Comparison of ENCODE assay signal across 23 cellular contexts in the genomic region with DNA sequence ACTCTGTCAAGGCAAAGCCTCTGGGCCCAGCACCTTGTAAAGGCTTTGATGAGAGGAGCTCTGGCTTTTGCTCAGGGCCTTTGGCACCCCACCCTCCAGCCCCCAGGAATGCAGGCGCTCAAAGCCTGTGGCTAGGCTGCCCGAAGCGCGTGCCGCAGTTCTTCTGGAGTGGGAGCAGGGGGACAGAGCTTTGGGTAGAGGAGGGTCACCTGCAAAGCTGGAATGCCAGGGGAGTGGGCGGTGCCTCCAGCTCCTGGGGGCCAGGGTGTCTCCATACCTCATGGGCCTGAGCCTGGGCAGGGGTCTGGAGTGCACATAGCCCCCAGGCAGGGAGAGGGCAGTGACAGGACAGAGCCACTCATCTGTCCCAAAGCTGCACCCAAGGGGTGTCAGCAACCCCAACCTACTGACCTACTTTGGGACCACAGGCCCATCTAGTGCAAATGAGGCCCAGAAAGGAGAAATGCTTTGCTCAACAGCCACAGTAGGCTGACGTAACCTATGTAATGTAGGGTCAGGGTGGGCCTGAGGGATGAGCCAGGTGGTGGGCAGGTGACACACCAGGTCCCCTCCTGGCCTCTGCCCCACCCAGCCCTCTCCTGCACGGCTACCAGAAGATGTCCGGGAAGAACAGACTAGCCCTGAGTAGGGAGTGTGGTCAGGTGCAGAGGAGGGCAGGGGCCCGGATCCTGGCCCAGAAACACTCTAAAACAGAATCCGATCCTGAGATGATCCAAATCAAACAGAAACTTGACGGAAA. TPM values are rescaled to one million over a fixed set of nuclear protein-coding genes. Genes with fewer than 3 reads are reported as not detected.
A peak's percentile ranks its signal among the peaks of the same experiment; 100 is the strongest.
DNase-seq lines count a peak whose midpoint lies in the region; ATAC-seq, FAIRE-seq and TF ChIP-seq lines count a peak whose summit lies in the region.
"Had no signal": no experiment of that assay in that cellular context is flagged by ENCODE, and none has a peak within 500 bp of the region (broad histone marks: within the 10 kb centered on the region; RNA-seq: fewer than 3 reads in every experiment).

No MANE protein-coding gene starts in this region.

- no peak for TF ChIP-seq POLR2A in H1 (IDR thresholded peaks at IDR 0.05; ENCODE audit: control extremely low read depth in 1 of 2, low read depth in 2 of 2, low read length in 2 of 2)
- TF ChIP-seq POLR2A in sigmoid colon (IDR thresholded peaks at IDR 0.05) = no peak

- no peaks in the 10 kb centered on the region for H3F3A ChIP-seq in PC-3 (ENCODE audit: low read length, unreplicated experiment)

- H3K4me3 ChIP-seq in PC-3 (ENCODE audit: low read length) = no peak overlapping the region
- H3K4me3 ChIP-seq in H1 (ENCODE audit: extremely low read depth in 1 of 4, insufficient read depth in 2 of 4, low read depth in 3 of 4, low read length in 4 of 4) = no peak overlapping the region
- H3K4me3 ChIP-seq in sigmoid colon = no peak overlapping the region
- H3K4me3 ChIP-seq in brain microvascular endothelial cell (ENCODE audit: low read depth, low read length) = no peak overlapping the region
- H3K4me3 ChIP-seq: A549, GM23248 had no signal

- no peak overlapping the region for H3K9ac ChIP-seq in PC-3 (ENCODE audit: low read length)
- no peak overlapping the region for H3K9ac ChIP-seq in H1 (replicated peaks in 1 of 4; ENCODE audit: extremely low read depth in 1 of 4, low read depth in 3 of 4, low read length in 3 of 4)
- H3K9ac ChIP-seq: GM23248, KMS-11 had no signal

- no peak overlapping the region for H4K5ac ChIP-seq in H1 (ENCODE audit: insufficient read length, low read depth, low read length)

- no peaks in the 10 kb centered on the region for H3K79me2 ChIP-seq in PC-3 (ENCODE audit: low read length)
- peaks cover 0 to 18% of the 10 kb centered on the region in 2 experiments; a peak in 1 of 4 replicates for H3K79me2 ChIP-seq in H1 (ENCODE audit: control insufficient read depth in 1 of 2, insufficient read depth in 2 of 2, low read length in 2 of 2)

- no peak overlapping the region for H4K91ac ChIP-seq in H1 (replicated peaks; ENCODE audit: insufficient read length, low read length)

- H2AFZ ChIP-seq in PC-3 (ENCODE audit: low read length) = no peak overlapping the region
- no peak overlapping the region for H2AFZ ChIP-seq in H1 (ENCODE audit: low read length)
- H2AFZ ChIP-seq: GM23248 had no signal

- H3K9me2 ChIP-seq in PC-3 (replicated peaks; ENCODE audit: low read length) = no peaks in the 10 kb centered on the region

- no peak overlapping the region for H2AK5ac ChIP-seq in H1 (ENCODE audit: low read depth, low read length)

- no peaks in the 10 kb centered on the region for H3K27me3 Mint-ChIP-seq in activated CD4-positive, alpha-beta memory T cell treated with anti-CD3 and anti-CD28 coated beads, Interleukin-2, amount 10 ng/mL, durations not matched to agents 7 days and 5 days
- H3K27me3 Mint-ChIP-seq in activated CD4-positive, alpha-beta memory T cell treated with anti-CD3 and anti-CD28 coated beads for 36 hours = no peaks in the 10 kb centered on the region
- no peaks in the 10 kb centered on the region for H3K27me3 Mint-ChIP-seq in natural killer cell treated with Interleukin-12 subunit alpha and Interleukin-12 subunit beta and Interleukin-15 and Interleukin-18, amount 100 ng/mL, for 72 hours
- H3K27me3 Mint-ChIP-seq: activated naive CD8-positive, alpha-beta T cell; CD4-positive, alpha-beta memory T cell; stimulated activated naive CD8-positive, alpha-beta T cell treated with anti-CD3 and anti-CD28 coated beads, Interleukin-15, Interleukin-2, amounts not matched to agents 100 ng/mL and 50 ng/mL, for 24 hours had no signal

- H3K4me2 ChIP-seq in PC-3 (ENCODE audit: low read length) = no peak overlapping the region
- no peak overlapping the region for H3K4me2 ChIP-seq in H1 (ENCODE audit: insufficient read depth in 1 of 2, low read depth in 2 of 2, low read length in 2 of 2)
- H3K4me2 ChIP-seq: A549, KMS-11 had no signal

- intact Hi-C loops in activated CD4-positive, alpha-beta memory T cell treated with anti-CD3 and anti-CD28 coated beads for 36 hours (cut with micrococcal nuclease) = no loop called here
- intact Hi-C loops in PC-3 (cut with micrococcal nuclease) (no loop called here), sigmoid colon (cut with DNase I) (loop anchor here (10.0 kb wide), 1 partner anchor 663 kb away; a partner anchor contains a TSS)

- H3K4ac ChIP-seq in H1 (replicated peaks; ENCODE audit: insufficient read length, low read depth, low read length) = no peak overlapping the region

- H3K4me1 ChIP-seq in PC-3 (ENCODE audit: insufficient read depth, low read length) (no peaks in the 10 kb centered on the region), H1 (replicated peaks in 1 of 4; ENCODE audit: control insufficient read depth in 3 of 4, insufficient read depth in 4 of 4, low read length in 3 of 4) (peaks cover 2 to 39% (median 20%) of the 10 kb centered on the region in 4 experiments), sigmoid colon (peaks cover 0 to 41% (median 37%) of the 10 kb centered on the region in 4 donors)

- no peak for TF ChIP-seq RAD21 in H1 (IDR thresholded peaks at IDR 0.05 in 1 of 2, conservative IDR thresholded peaks at IDR 0.05 in 1 of 2; ENCODE audit: low read depth in 2 of 2, low read length in 2 of 2)

- H2BK5ac ChIP-seq in H1 (ENCODE audit: low read depth, low read length) = peak overlapping the region; percentile 69; the same call in 1 of the 2 replicates

- 81% methylated on average over 12 of the region's 12 CpGs; no CpG with 5 or more reads in 1 of the 2 experiments for WGBS in H1 (ENCODE audit: extremely low coverage in 1 of 2, insufficient coverage in 1 of 2, insufficient read length in 1 of 2, insufficient replicate concordance in 2 of 2, low coverage in 1 of 2, low lambda C conversion rate in 2 of 2, missing lambda C conversion rate in 1 of 2), 2 experiments
- 82 to 90% methylated on average over 12 of the region's 12 CpGs for WGBS in sigmoid colon, 2 donors

- H4K8ac ChIP-seq in H1 (ENCODE audit: extremely low read depth, insufficient read depth, low read length) = peak overlapping the region; percentile 46; the same call in 1 of the 2 replicates

- no peak overlapping the region for H3K56ac ChIP-seq in H1 (replicated peaks; ENCODE audit: insufficient read length, low read depth, low read length)

- H2BK15ac ChIP-seq in H1 (ENCODE audit: low read length) = no peak overlapping the region

- no peak overlapping the region; the same call in 1 of the 2 replicates for H3K18ac ChIP-seq in H1 (ENCODE audit: extremely low read depth, low read length)

- no peaks in the 10 kb centered on the region for H3K23me2 ChIP-seq in H1 (ENCODE audit: low read depth, low read length)

- CTCF ChIA-PET in activated CD4-positive, alpha-beta memory T cell treated with anti-CD3 and anti-CD28 coated beads, Interleukin-2, amount 10 ng/mL, durations not matched to agents 7 days and 5 days (lab: Charles Lee) = no interaction called here
- CTCF ChIA-PET in activated CD4-positive, alpha-beta memory T cell treated with anti-CD3 and anti-CD28 coated beads for 36 hours (lab: Charles Lee) = no interaction called here
- CTCF ChIA-PET in PC-3 (lab: Charles Lee) = no interaction called here
- CTCF ChIA-PET in H1 (lab: Charles Lee; ENCODE audit: partially characterized antibody) = interaction anchor here (0.7 to 4.3 kb wide), 2 partner anchors 12 to 272 kb away, joined by 4 to 36 read pairs; no protein-coding TSS in a partner anchor

- H3K36me3 Mint-ChIP-seq in activated CD4-positive, alpha-beta memory T cell treated with anti-CD3 and anti-CD28 coated beads, Interleukin-2, amount 10 ng/mL, durations not matched to agents 7 days and 5 days (ENCODE audit: low read depth) = no peaks in the 10 kb centered on the region
- H3K36me3 Mint-ChIP-seq in activated CD4-positive, alpha-beta memory T cell treated with anti-CD3 and anti-CD28 coated beads for 36 hours = no peaks in the 10 kb centered on the region
- H3K36me3 Mint-ChIP-seq in natural killer cell treated with Interleukin-12 subunit alpha and Interleukin-12 subunit beta and Interleukin-15 and Interleukin-18, amount 100 ng/mL, for 72 hours = no peaks in the 10 kb centered on the region
- H3K36me3 Mint-ChIP-seq: activated naive CD8-positive, alpha-beta T cell; CD4-positive, alpha-beta memory T cell had no signal

- H3K14ac ChIP-seq in H1 (ENCODE audit: insufficient read length) = no peak overlapping the region

- no peak for ATAC-seq in PC-3
- ATAC-seq in natural killer cell treated with Interleukin-12 subunit alpha and Interleukin-12 subunit beta and Interleukin-15 and Interleukin-18, amount 100 ng/mL, for 72 hours = no peak
- ATAC-seq: A549; activated CD4-positive, CD25-positive, alpha-beta regulatory T cell treated with anti-CD3 and anti-CD28 coated beads, Interleukin-2, amount 50 U/mL, for 24 hours had no signal

- POLR2A ChIA-PET in activated CD4-positive, alpha-beta memory T cell treated with anti-CD3 and anti-CD28 coated beads, Interleukin-2, amount 10 ng/mL, durations not matched to agents 7 days and 5 days (lab: Charles Lee) = interaction anchor here (0.6 to 1.0 kb wide), 2 partner anchors 22 to 182 kb away, joined by 3 to 4 read pairs; a partner anchor contains a TSS
- POLR2A ChIA-PET in activated CD4-positive, alpha-beta memory T cell treated with anti-CD3 and anti-CD28 coated beads for 36 hours (lab: Charles Lee) = no interaction called here
- POLR2A ChIA-PET in PC-3 (lab: Charles Lee; ENCODE audit: unreplicated experiment) = no interaction called here
- POLR2A ChIA-PET in H1 (lab: Charles Lee; ENCODE audit: partially characterized antibody) = interaction anchor here (0.6 to 3.1 kb wide), 3 partner anchors 12 to 46 kb away, joined by 3 to 20 read pairs (median 4); a partner anchor contains a TSS

- TF ChIP-seq CTCF in PC-3 (conservative IDR thresholded peaks at IDR 0.05; ENCODE audit: low read depth, low read length) = no peak
- no peak for TF ChIP-seq CTCF in H1 (IDR thresholded peaks at IDR 0.05; ENCODE audit: control extremely low read depth in 1 of 3, insufficient read depth in 1 of 3, low read depth in 1 of 3, low read length in 3 of 3)
- TF ChIP-seq CTCF in sigmoid colon (IDR thresholded peaks at IDR 0.05) = no peak
- no peak for TF ChIP-seq CTCF in brain microvascular endothelial cell (IDR thresholded peaks at IDR 0.05; ENCODE audit: low read depth, low read length, missing control alignments)

- H3K36me3 ChIP-seq in PC-3 (ENCODE audit: low read depth, low read length) = no peaks in the 10 kb centered on the region
- H3K36me3 ChIP-seq in H1 (ENCODE audit: control insufficient read depth in 2 of 4, insufficient read depth in 4 of 4, low read length in 3 of 4) = no peaks in the 10 kb centered on the region; a peak in 1 of 8 replicates
- no peaks in the 10 kb centered on the region for H3K36me3 ChIP-seq in sigmoid colon
- H3K36me3 ChIP-seq in brain microvascular endothelial cell (replicated peaks) = no peaks in the 10 kb centered on the region

- H4K20me1 ChIP-seq in PC-3 (ENCODE audit: low read length) (no peaks in the 10 kb centered on the region), H1 (replicated peaks in 1 of 2; ENCODE audit: control insufficient read depth in 1 of 2, insufficient read depth in 2 of 2, low read length in 2 of 2) (peaks cover 10 to 30% of the 10 kb centered on the region in 2 experiments)

- H3K9me3 ChIP-seq in PC-3 (ENCODE audit: low read length) (no peaks in the 10 kb centered on the region), H1 (ENCODE audit: insufficient read depth in 2 of 2, low read depth in 1 of 2, low read length in 1 of 2) (no peaks in the 10 kb centered on the region), sigmoid colon (no peaks in the 10 kb centered on the region)
- H3K9me3 ChIP-seq: A549 had no signal

- H3K27ac Mint-ChIP-seq in activated CD4-positive, alpha-beta memory T cell treated with anti-CD3 and anti-CD28 coated beads, Interleukin-2, amount 10 ng/mL, durations not matched to agents 7 days and 5 days = peak overlapping the region; percentile 62
- no peak overlapping the region for H3K27ac Mint-ChIP-seq in activated CD4-positive, alpha-beta memory T cell treated with anti-CD3 and anti-CD28 coated beads for 36 hours
- H3K27ac Mint-ChIP-seq in natural killer cell treated with Interleukin-12 subunit alpha and Interleukin-12 subunit beta and Interleukin-15 and Interleukin-18, amount 100 ng/mL, for 72 hours = no peak overlapping the region
- H3K27ac Mint-ChIP-seq: activated naive CD8-positive, alpha-beta T cell; stimulated activated naive CD8-positive, alpha-beta T cell treated with anti-CD3 and anti-CD28 coated beads, Interleukin-15, Interleukin-2, amounts not matched to agents 100 ng/mL and 50 ng/mL, for 24 hours had no signal

- H3K79me1 ChIP-seq in H1 (ENCODE audit: low read depth, low read length) = peaks cover 5% of the 10 kb centered on the region; the same call in 1 of the 2 replicates

- H2BK120ac ChIP-seq in H1 (replicated peaks; ENCODE audit: low read depth, low read length) = no peak overlapping the region

- TSS peak; percentile 18 for BruUV-seq in PC-3 (replicated peaks; lab: Mats Ljungman, UMichigan)

- TF ChIP-seq EP300 in H1 (IDR thresholded peaks at IDR 0.05; ENCODE audit: borderline replicate concordance in 1 of 2, low read depth in 2 of 2, low read length in 2 of 2) (no peak), sigmoid colon (IDR thresholded peaks at IDR 0.05) (no peak)

- H2BK20ac ChIP-seq in H1 (ENCODE audit: low read length) = no peak overlapping the region

- H3K27me3 ChIP-seq in PC-3 (ENCODE audit: low read length) = no peaks in the 10 kb centered on the region
- no peaks in the 10 kb centered on the region for H3K27me3 ChIP-seq in H1 (replicated peaks in 1 of 4; ENCODE audit: control insufficient read depth in 3 of 4, extremely low read depth in 1 of 4, insufficient read depth in 3 of 4, low read length in 3 of 4)
- H3K27me3 ChIP-seq in sigmoid colon = no peaks in the 10 kb centered on the region
- no peaks in the 10 kb centered on the region for H3K27me3 ChIP-seq in brain microvascular endothelial cell (replicated peaks)

- in situ Hi-C loops in brain microvascular endothelial cell (cut with HindIII; ENCODE audit: low pct_ligation_motif_present, low sequenced_read_pairs) = no loop called here

- peaks cover 46% of the 10 kb centered on the region for H3K4me1 Mint-ChIP-seq in activated CD4-positive, alpha-beta memory T cell treated with anti-CD3 and anti-CD28 coated beads, Interleukin-2, amount 10 ng/mL, durations not matched to agents 7 days and 5 days
- H3K4me1 Mint-ChIP-seq in activated CD4-positive, alpha-beta memory T cell treated with anti-CD3 and anti-CD28 coated beads for 36 hours (ENCODE audit: low read depth) = peaks cover 23% of the 10 kb centered on the region
- peaks cover 5 to 7% of the 10 kb centered on the region in 2 donors for H3K4me1 Mint-ChIP-seq in natural killer cell treated with Interleukin-12 subunit alpha and Interleukin-12 subunit beta and Interleukin-15 and Interleukin-18, amount 100 ng/mL, for 72 hours (ENCODE audit: low read depth in 2 of 2)

- H3K9me3 Mint-ChIP-seq in activated CD4-positive, alpha-beta memory T cell treated with anti-CD3 and anti-CD28 coated beads, Interleukin-2, amount 10 ng/mL, durations not matched to agents 7 days and 5 days = no peaks in the 10 kb centered on the region
- H3K9me3 Mint-ChIP-seq in activated CD4-positive, alpha-beta memory T cell treated with anti-CD3 and anti-CD28 coated beads for 36 hours = no peaks in the 10 kb centered on the region
- no peaks in the 10 kb centered on the region for H3K9me3 Mint-ChIP-seq in natural killer cell treated with Interleukin-12 subunit alpha and Interleukin-12 subunit beta and Interleukin-15 and Interleukin-18, amount 100 ng/mL, for 72 hours
- H3K9me3 Mint-ChIP-seq: CD4-positive, alpha-beta memory T cell; nephron; stimulated activated naive CD8-positive, alpha-beta T cell treated with anti-CD3 and anti-CD28 coated beads, Interleukin-15, Interleukin-2, amounts not matched to agents 100 ng/mL and 50 ng/mL, for 24 hours had no signal

- no peak overlapping the region for H2BK12ac ChIP-seq in H1 (ENCODE audit: low read depth, low read length)

- no peak for FAIRE-seq in H1 (lab: Jason Lieb, UNC)
- FAIRE-seq: A549, GM18507, urothelium cell line had no signal

- H3K23ac ChIP-seq in H1 (ENCODE audit: insufficient read length) = no peak overlapping the region

- H3K27ac ChIP-seq in PC-3 (ENCODE audit: low read length) (no peak overlapping the region), H1 (ENCODE audit: low read depth, low read length) (no peak overlapping the region), sigmoid colon (no peak overlapping the region), brain microvascular endothelial cell (no peak overlapping the region)
- H3K27ac ChIP-seq: A549, GM23248, KMS-11 had no signal

- DNase-seq in activated CD4-positive, alpha-beta memory T cell treated with anti-CD3 and anti-CD28 coated beads, Interleukin-2, amount 10 ng/mL, durations not matched to agents 7 days and 5 days = no peak
- no peak for DNase-seq in activated CD4-positive, alpha-beta memory T cell treated with anti-CD3 and anti-CD28 coated beads for 36 hours
- DNase-seq in PC-3 (no peak), H1 (ENCODE audit: low read depth in 1 of 2, low spot score in 2 of 2) (no peak), sigmoid colon (peak; percentile 53), brain microvascular endothelial cell (no peak), NCI-H187 treated with DMSO at 0.1 percent for 48 hours (lab: John Stamatoyannopoulos, UW) (no peak)
- no peak for DNase-seq in natural killer cell treated with Interleukin-12 subunit alpha and Interleukin-12 subunit beta and Interleukin-15 and Interleukin-18, amount 100 ng/mL, for 72 hours (ENCODE audit: low spot score)
- DNase-seq: CD4-positive, alpha-beta memory T cell; DND-41; GM23248; mesenchymal stem cell; NCI-H1436; NK-92 treated with Interleukin-12 subunit alpha and Interleukin-12 subunit beta, amount 100 ng/mL, for 24 hours; retina had no signal

- no peak overlapping the region for H3K4me3 Mint-ChIP-seq in activated CD4-positive, alpha-beta memory T cell treated with anti-CD3 and anti-CD28 coated beads, Interleukin-2, amount 10 ng/mL, durations not matched to agents 7 days and 5 days
- no peak overlapping the region for H3K4me3 Mint-ChIP-seq in activated CD4-positive, alpha-beta memory T cell treated with anti-CD3 and anti-CD28 coated beads for 36 hours
- no peak overlapping the region for H3K4me3 Mint-ChIP-seq in natural killer cell treated with Interleukin-12 subunit alpha and Interleukin-12 subunit beta and Interleukin-15 and Interleukin-18, amount 100 ng/mL, for 72 hours
- H3K4me3 Mint-ChIP-seq: activated naive CD8-positive, alpha-beta T cell; nephron; stimulated activated naive CD8-positive, alpha-beta T cell treated with anti-CD3 and anti-CD28 coated beads, Interleukin-15, Interleukin-2, amounts not matched to agents 100 ng/mL and 50 ng/mL, for 24 hours had no signal

RNA-seq across cellular contexts. Expression of a gene that starts 2.2 kb away (rescaled TPM):
- 10 to 100 TPM; 12.9 to 13.1 TPM for total RNA-seq in activated CD4-positive, alpha-beta memory T cell treated with anti-CD3 and anti-CD28 coated beads, Interleukin-2, amount 10 ng/mL, durations not matched to agents 7 days and 5 days
- 1 to 10 TPM; 5.3 to 7.0 TPM for total RNA-seq in activated CD4-positive, alpha-beta memory T cell treated with anti-CD3 and anti-CD28 coated beads for 36 hours
- total RNA-seq in PC-3 (2014; rRNA removed) (4.5 and 4.8 TPM in 2 replicates), sigmoid colon (10 to 100 TPM in 1 of 4 donors, 1 to 10 TPM in 3; 3.9 to 10.9 (median 5.4) TPM)
- 9.3 and 12.5 TPM in 2 replicates for total RNA-seq in H1 (2021; fragmentation: NEBNext Ultra II Directional; extraction: Animal tissue kit (Norgen Biotek cat#: 25700))
- polyA plus RNA-seq in H1 (2011; rRNA removed) (3.5 and 3.8 TPM in 2 replicates), sigmoid colon (100 to 1,000 TPM; 154 to 309 (median 214) TPM)
- polyA plus RNA-seq in H1 (2011; cell fraction: cytosol; rRNA removed) = 6.9 TPM
- polyA plus RNA-seq in H1 (2011; cell fraction: nucleus; rRNA removed) = 9.3 TPM
- 9.9 to 16.6 TPM (median 13.0 TPM) in 4 replicates for polyA plus RNA-seq in H1 (2012, experiment 1 of 2)
- 5.2 TPM for polyA plus RNA-seq in H1 (2012, experiment 2 of 2)
- polyA plus RNA-seq in H1 (2013, experiment 1 of 2) = 21.4 TPM
- 22.4 TPM for polyA plus RNA-seq in H1 (2013, experiment 2 of 2)
- 4.7 and 5.8 TPM in 2 replicates for polyA minus RNA-seq in H1 (2011; rRNA and poly(A)+ RNA removed)
- polyA minus RNA-seq in H1 (2011; cell fraction: cytosol; rRNA and poly(A)+ RNA removed) = 4.7 TPM
- polyA minus RNA-seq in H1 (2011; cell fraction: nucleus; rRNA and poly(A)+ RNA removed) = 10.9 TPM
- 10 to 100 TPM in 1 of 2 donors, 1 to 10 TPM in 1; 5.1 to 18.7 TPM for total RNA-seq in natural killer cell treated with Interleukin-12 subunit alpha and Interleukin-12 subunit beta and Interleukin-15 and Interleukin-18, amount 100 ng/mL, for 72 hours

RNA-seq across cellular contexts. Expression of a gene that starts 22.2 kb away (rescaled TPM):
- 10 to 100 TPM; 40.0 to 41.3 TPM for total RNA-seq in activated CD4-positive, alpha-beta memory T cell treated with anti-CD3 and anti-CD28 coated beads, Interleukin-2, amount 10 ng/mL, durations not matched to agents 7 days and 5 days
- total RNA-seq in activated CD4-positive, alpha-beta memory T cell treated with anti-CD3 and anti-CD28 coated beads for 36 hours = 10 to 100 TPM; 32.9 to 34.2 TPM
- total RNA-seq in PC-3 (2014; rRNA removed) = 33.4 and 42.2 TPM in 2 replicates
- 60.0 and 62.3 TPM in 2 replicates for total RNA-seq in H1 (2021; fragmentation: NEBNext Ultra II Directional; extraction: Animal tissue kit (Norgen Biotek cat#: 25700))
- 137 and 140 TPM in 2 replicates for polyA plus RNA-seq in H1 (2011; rRNA removed)
- polyA plus RNA-seq in H1 (2011; cell fraction: cytosol; rRNA removed) = 83.3 TPM
- polyA plus RNA-seq in H1 (2011; cell fraction: nucleus; rRNA removed) = 151 TPM
- 40.9 to 66.3 TPM (median 64.6 TPM) in 4 replicates for polyA plus RNA-seq in H1 (2012, experiment 1 of 2)
- 62.3 TPM for polyA plus RNA-seq in H1 (2012, experiment 2 of 2)
- 62.0 TPM for polyA plus RNA-seq in H1 (2013, experiment 1 of 2)
- polyA plus RNA-seq in H1 (2013, experiment 2 of 2) = 74.5 TPM
- 182 and 205 TPM in 2 replicates for polyA minus RNA-seq in H1 (2011; rRNA and poly(A)+ RNA removed)
- 53.9 TPM for polyA minus RNA-seq in H1 (2011; cell fraction: cytosol; rRNA and poly(A)+ RNA removed)
- polyA minus RNA-seq in H1 (2011; cell fraction: nucleus; rRNA and poly(A)+ RNA removed) = 87.0 TPM
- 10 to 100 TPM in 3 of 4 donors, 1 to 10 TPM in 1; 9.3 to 17.4 (median 12.7) TPM for total RNA-seq in sigmoid colon
- polyA plus RNA-seq in sigmoid colon = 10 to 100 TPM in 1 of 3 donors, 1 to 10 TPM in 2; 5.4 to 43.3 (median 7.2) TPM
- total RNA-seq in natural killer cell treated with Interleukin-12 subunit alpha and Interleukin-12 subunit beta and Interleukin-15 and Interleukin-18, amount 100 ng/mL, for 72 hours = 100 to 1,000 TPM in 1 of 2 donors, 10 to 100 TPM in 1; 41.5 to 129 TPM

Comparison
In these comparisons a context has a peak if more than half of its experiments do, and no peak if none do; other contexts are left out.
1. POLR2A ChIA-PET loops: an anchor here in activated CD4-positive, alpha-beta memory T cell treated with anti-CD3 and anti-CD28 coated beads, Interleukin-2, amount 10 ng/mL, durations not matched to agents 7 days and 5 days (0.6 to 1.0 kb wide) and H1 (0.6 to 3.1 kb wide); none called in activated CD4-positive, alpha-beta memory T cell treated with anti-CD3 and anti-CD28 coated beads for 36 hours and PC-3.